In genomic region chr1:78032964-78033796, GRCh38 we compare ENCODE assay signal across 1 cellular context.
TF ChIP-seq lines count a peak whose summit lies in the region.

No MANE protein-coding gene starts in this region.

TF ChIP-seq in K562, 482 proteins besides CTCF, POLR2A, EP300 and RAD21 (continued from another document):
- TF ChIP-seq ZNF280B (CRISPR knock-in tag; IDR thresholded peaks at IDR 0.05) (no peak), ETV6 (IDR thresholded peaks at IDR 0.05; ENCODE audit: borderline replicate concordance in 1 of 2, low read depth in 2 of 2, low read length in 1 of 2) (no peak), ETV6 (CRISPR knock-in tag; IDR thresholded peaks at IDR 0.05; ENCODE audit: borderline replicate concordance) (no peak), ZNF76 (CRISPR knock-in tag; IDR thresholded peaks at IDR 0.05; ENCODE audit: borderline replicate concordance) (no peak), CBFA2T3 (IDR thresholded peaks at IDR 0.05) (peak; percentile 34; the same call in 1 of the 2 replicates), ZKSCAN3 (CRISPR knock-in tag; IDR thresholded peaks at IDR 0.05) (no peak), DPF2 (IDR thresholded peaks at IDR 0.05) (0 out of 2 replicates have a peak, but pooled peaks have one; percentile 35), RB1 (IDR thresholded peaks at IDR 0.05; ENCODE audit: low read depth) (no peak), BDP1 (IDR thresholded peaks at IDR 0.05; ENCODE audit: insufficient read depth, insufficient read length) (no peak), TGIF2 (CRISPR knock-in tag; IDR thresholded peaks at IDR 0.05) (no peak), JUND (IDR thresholded peaks at IDR 0.05; ENCODE audit: borderline replicate concordance, low read depth, low read length) (no peak), JUND (tag; IDR thresholded peaks at IDR 0.05; ENCODE audit: borderline replicate concordance, low read depth, low read length) (peak; percentile 9; the same call in 1 of the 3 replicates), FOXO4 (CRISPR knock-in tag; IDR thresholded peaks at IDR 0.05) (no peak), ATF6 (CRISPR knock-in tag; IDR thresholded peaks at IDR 0.05) (no peak), ETV1 (tag; conservative IDR thresholded peaks at IDR 0.05; ENCODE audit: low read depth) (no peak), DLX4 (CRISPR knock-in tag; IDR thresholded peaks at IDR 0.05) (no peak), JUN (IDR thresholded peaks at IDR 0.05; ENCODE audit: borderline replicate concordance, low read depth, low read length) (no peak), JUN (CRISPR knock-in tag; IDR thresholded peaks at IDR 0.05; ENCODE audit: borderline replicate concordance) (no peak), KDM5B (IDR thresholded peaks at IDR 0.05; ENCODE audit: insufficient replicate concordance, low read depth, low read length) (no peak), ZNF609 (CRISPR knock-in tag; IDR thresholded peaks at IDR 0.05; ENCODE audit: borderline replicate concordance) (no peak), FOXK1 (CRISPR knock-in tag; IDR thresholded peaks at IDR 0.05; ENCODE audit: borderline replicate concordance) (no peak), ATF3 (IDR thresholded peaks at IDR 0.05) (peak; percentile 58; the same call in 1 of the 2 replicates), ATF3 (CRISPR knock-in tag; conservative IDR thresholded peaks at IDR 0.05) (no peak), GTF2F1 (IDR thresholded peaks at IDR 0.05; ENCODE audit: low read depth, low read length) (no peak), EZH2 (IDR thresholded peaks at IDR 0.05; ENCODE audit: borderline replicate concordance, low read depth, low read length) (no peak), ZNF263 (CRISPR knock-in tag; IDR thresholded peaks at IDR 0.05; ENCODE audit: borderline replicate concordance) (no peak), ZNF24 (IDR thresholded peaks at IDR 0.05) (no peak), IRF2 (CRISPR knock-in tag; IDR thresholded peaks at IDR 0.05) (no peak), NR2F6 (CRISPR knock-in tag; IDR thresholded peaks at IDR 0.05) (no peak), TCF3 (CRISPR knock-in tag; IDR thresholded peaks at IDR 0.05) (peak; percentile 59), USF2 (CRISPR knock-in tag; IDR thresholded peaks at IDR 0.05) (no peak), NKRF (IDR thresholded peaks at IDR 0.05; ENCODE audit: borderline replicate concordance) (no peak), ZBED1 (IDR thresholded peaks at IDR 0.05) (no peak), NFIC (IDR thresholded peaks at IDR 0.05) (0 out of 2 replicates have a peak, but pooled peaks have one; percentile 12), E2F5 (CRISPR knock-in tag; IDR thresholded peaks at IDR 0.05) (no peak), PRMT5 (CRISPR knock-in tag; IDR thresholded peaks at IDR 0.05) (no peak)
